In genomic region chr5:140631831-140632365, GRCh38 we compare ENCODE assay signal across 8 cellular contexts. TPM values are rescaled to one million over a fixed set of nuclear protein-coding genes. Genes with fewer than 3 reads are reported as not detected.
A peak's percentile ranks its signal among the peaks of the same experiment; 100 is the strongest.
DNase-seq lines count a peak whose midpoint lies in the region; ATAC-seq and TF ChIP-seq lines count a peak whose summit lies in the region.

No MANE protein-coding gene starts in this region.

- TF ChIP-seq POLR2A in Peyer's patch (IDR thresholded peaks at IDR 0.05) = no peak

- H3K36me3 ChIP-seq in Peyer's patch = no peaks in the 10 kb centered on the region
- H3K36me3 ChIP-seq in duodenal mucosa (ENCODE audit: control insufficient read depth in 1 of 2, insufficient read depth in 2 of 2, low read length in 2 of 2) = no peaks in the 10 kb centered on the region

- peak in 2 of 3 donors; percentile 65 to 72 for DNase-seq in Peyer's patch
- DNase-seq in myocyte (ENCODE audit: low read depth) = peak; percentile 4
- no peak for DNase-seq in EL
- DNase-seq in central memory CD4-positive, alpha-beta T cell = no peak
- no peak for DNase-seq in NCI-H128 (lab: John Stamatoyannopoulos, UW; ENCODE audit: unreplicated experiment)

- ATAC-seq in GM18498 (IDR thresholded peaks at IDR 0.05; ENCODE audit: unreplicated experiment) = peak; percentile 31
- peak; percentile 32 for ATAC-seq in HG02588 (IDR thresholded peaks at IDR 0.05; ENCODE audit: unreplicated experiment)

- H3K27me3 ChIP-seq in Peyer's patch (no peaks in the 10 kb centered on the region), duodenal mucosa (ENCODE audit: control insufficient read depth in 1 of 2, insufficient read depth in 2 of 2, low read length in 2 of 2) (no peaks in the 10 kb centered on the region)

- H3K4me1 ChIP-seq in Peyer's patch (peaks cover 0 to 15% (median 4%) of the 10 kb centered on the region in 4 donors), duodenal mucosa (ENCODE audit: control insufficient read depth in 1 of 2, insufficient read depth in 2 of 2, low read length in 2 of 2) (peaks cover 12 to 19% of the 10 kb centered on the region in 2 donors)

- H3K4me3 ChIP-seq in Peyer's patch (peak overlapping the region; percentile 50 to 71 (median 60)), duodenal mucosa (ENCODE audit: low read depth in 1 of 2, low read length in 2 of 2) (peak overlapping the region; percentile 72 to 94)

- H3K9me3 ChIP-seq in Peyer's patch (no peaks in the 10 kb centered on the region), duodenal mucosa (ENCODE audit: control insufficient read depth in 1 of 2, low read length in 2 of 2) (peaks cover 0 to 4% of the 10 kb centered on the region in 2 donors)

- no peak for TF ChIP-seq CTCF in Peyer's patch (IDR thresholded peaks at IDR 0.05)

- H3K27ac ChIP-seq in Peyer's patch (peak overlapping the region; percentile 42 to 74 (median 68)), duodenal mucosa (ENCODE audit: low read depth, low read length) (peak overlapping the region; percentile 52)

- H3K9ac ChIP-seq in duodenal mucosa (ENCODE audit: low read depth in 1 of 2, low read length in 2 of 2) = peak overlapping the region; percentile 63 to 78

RNA-seq across cellular contexts. Expression of gene CD14, which starts 1.1 kb away (rescaled TPM):
- total RNA-seq in Peyer's patch (10 to 100 TPM in 2 of 4 donors, 1 to 10 TPM in 2; 3.3 to 16.0 (median 7.4) TPM), myocyte (0.21 and 0.64 TPM in 2 replicates)
- polyA plus RNA-seq in myocyte (2012) = 2.7 TPM

RNA-seq across cellular contexts. Expression of gene TMCO6, which starts 7.4 kb away (rescaled TPM):
- total RNA-seq in Peyer's patch (10 to 100 TPM; 21.9 to 90.9 (median 42.2) TPM), myocyte (5.3 and 8.1 TPM in 2 replicates)
- 8.1 TPM for polyA plus RNA-seq in myocyte (2012)

RNA-seq across cellular contexts. Expression of gene NDUFA2, which starts 15.5 kb away (rescaled TPM):
- total RNA-seq in Peyer's patch (10 to 100 TPM; 51.2 to 90.2 (median 69.6) TPM), myocyte (46.7 and 51.4 TPM in 2 replicates)
- polyA plus RNA-seq in myocyte (2012) = 162 TPM

RNA-seq across cellular contexts. Expression of gene IK, which starts 15.7 kb away (rescaled TPM):
- 100 to 1,000 TPM in 1 of 4 donors, 10 to 100 TPM in 3; 40.5 to 167 (median 82.8) TPM for total RNA-seq in Peyer's patch
- total RNA-seq in myocyte = 105 and 121 TPM in 2 replicates
- polyA plus RNA-seq in myocyte (2012) = 73.5 TPM

RNA-seq across cellular contexts. Expression of gene WDR55, which starts 32.8 kb away (rescaled TPM):
- total RNA-seq in Peyer's patch (10 to 100 TPM; 31.3 to 66.8 (median 39.7) TPM), myocyte (20.5 and 20.6 TPM in 2 replicates)
- 27.9 TPM for polyA plus RNA-seq in myocyte (2012)

Comparison
In these comparisons a context has a peak if more than half of its experiments do, and no peak if none do; other contexts are left out.
1. DNase-seq: peak in Peyer's patch (2 of 3) and myocyte (single experiment); none in EL (single experiment), central memory CD4-positive, alpha-beta T cell (single experiment) and NCI-H128 (single experiment).